Comparison of ENCODE assay signal across 8 cellular contexts in the genomic region with DNA sequence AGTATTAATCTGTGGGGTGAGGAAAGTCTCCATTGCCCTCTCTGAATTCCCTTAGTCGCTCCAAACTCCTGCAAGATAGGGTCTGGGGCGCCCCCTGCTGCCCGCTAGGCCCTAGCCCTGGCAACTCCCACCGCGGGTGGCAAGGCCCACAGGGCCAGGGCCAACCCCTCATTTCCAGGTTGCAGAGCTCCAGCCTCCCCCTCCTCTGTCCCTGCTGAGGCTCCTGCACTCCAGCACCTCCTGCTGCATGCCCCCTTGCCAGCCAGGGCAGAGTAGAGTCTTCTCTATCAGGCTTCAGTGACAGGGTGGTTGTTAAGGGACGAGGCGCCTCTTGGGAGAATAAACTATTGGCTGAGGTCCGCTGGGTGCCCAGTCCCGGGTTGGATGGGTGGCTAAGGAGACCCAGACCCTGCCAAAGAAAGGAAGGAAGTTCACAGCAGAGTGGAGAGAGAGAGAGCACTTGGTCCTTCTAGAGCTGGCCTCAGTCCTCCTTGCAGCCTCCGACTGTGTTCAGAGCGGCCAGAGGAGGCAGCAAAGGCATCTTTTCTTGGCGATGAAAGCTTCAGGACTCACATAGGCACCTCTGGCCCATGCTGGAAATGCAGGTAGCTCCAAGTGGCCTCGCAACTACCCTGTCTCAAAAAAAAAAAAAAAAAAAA. TPM values are rescaled to one million over a fixed set of nuclear protein-coding genes. Genes with fewer than 3 reads are reported as not detected.
A peak's percentile ranks its signal among the peaks of the same experiment; 100 is the strongest.
DNase-seq lines count a peak whose midpoint lies in the region; ATAC-seq and TF ChIP-seq lines count a peak whose summit lies in the region.

No MANE protein-coding gene starts in this region.

- DNase-seq in DMS 273 (lab: John Stamatoyannopoulos, UW; ENCODE audit: unreplicated experiment): peak; percentile 93
- peak; percentile 81 for DNase-seq in Jurkat, Clone E6-1 (ENCODE audit: low read depth, low spot score)
- DNase-seq in SJSA1 (ENCODE audit: low read depth in 1 of 2, low spot score in 2 of 2): peak; percentile 72 to 91
- peak; percentile 79 for DNase-seq in activated gamma-delta T cell treated with Interleukin-2 at 50 U/mL for 16 hours
- peak; percentile 78 for DNase-seq in glomerular visceral epithelial cell (ENCODE audit: extremely low spot score)
- peak; percentile 75 to 89 (median 86) for DNase-seq in ovary
- DNase-seq in thoracic aorta (ENCODE audit: low spot score): no peak

- WGBS in ovary, 3 donors: 18 to 19% (median 18%) methylated on average over 13 of the region's 13 CpGs

- no peaks in the 10 kb centered on the region for H3K36me3 ChIP-seq in SJSA1
- no peaks in the 10 kb centered on the region for H3K36me3 ChIP-seq in ovary
- no peaks in the 10 kb centered on the region for H3K36me3 ChIP-seq in thoracic aorta

- no peaks in the 10 kb centered on the region for H3K27me3 ChIP-seq in SJSA1 (replicated peaks)
- H3K27me3 ChIP-seq in ovary: no peaks in the 10 kb centered on the region
- no peaks in the 10 kb centered on the region for H3K27me3 ChIP-seq in thoracic aorta (replicated peaks; ENCODE audit: insufficient read depth)

- H3K27ac ChIP-seq in SJSA1 (no peak overlapping the region), ovary (no peak overlapping the region), thoracic aorta (peak overlapping the region; percentile 8 to 45)

- TF ChIP-seq CTCF in ovary (IDR thresholded peaks at IDR 0.05): peak in 2 of 3 donors; percentile 66 to 81
- TF ChIP-seq CTCF in thoracic aorta (IDR thresholded peaks at IDR 0.05): peak; percentile 80

- TF ChIP-seq EP300 in ovary (IDR thresholded peaks at IDR 0.05): no peak

- intact Hi-C loops in ovary (cut with DNase I): loop anchor here (2.0 to 10.0 kb wide), 5 partner anchors 282 to 412 kb away; a partner anchor contains a TSS

- H3K9me3 ChIP-seq in SJSA1 (replicated peaks) (no peaks in the 10 kb centered on the region), ovary (no peaks in the 10 kb centered on the region), thoracic aorta (no peaks in the 10 kb centered on the region)

- no peaks in the 10 kb centered on the region for H3K4me1 ChIP-seq in SJSA1 (replicated peaks)
- H3K4me1 ChIP-seq in ovary (ENCODE audit: insufficient read depth): no peaks in the 10 kb centered on the region
- H3K4me1 ChIP-seq in thoracic aorta (ENCODE audit: control insufficient read depth in 1 of 2, low read depth in 2 of 2): peaks cover 6 to 16% of the 10 kb centered on the region in 2 donors

- no peak for TF ChIP-seq POLR2A in ovary (IDR thresholded peaks at IDR 0.05)

- H3K4me3 ChIP-seq in Jurkat, Clone E6-1 (ENCODE audit: low read length): no peak overlapping the region
- H3K4me3 ChIP-seq in SJSA1 (no peak overlapping the region), ovary (no peak overlapping the region), thoracic aorta (peak overlapping the region; percentile 60)

- ATAC-seq in GM21447 (IDR thresholded peaks at IDR 0.05; ENCODE audit: unreplicated experiment) (peak; percentile 75), thoracic aorta (ENCODE audit: insufficient number of reproducible peaks, low FRiP score, low read depth) (peak; percentile 69)

RNA-seq across cellular contexts. Expression of a gene that starts 45.6 kb away (rescaled TPM):
- polyA plus RNA-seq in Jurkat, Clone E6-1 (2012; ENCODE audit: insufficient read depth, insufficient read length): 63.6 TPM
- 115 and 121 TPM in 2 replicates for total RNA-seq in SJSA1 (2014; rRNA removed; shearing (Covaris generic))
- total RNA-seq in ovary (10 to 100 TPM; 19.0 to 56.3 (median 41.8) TPM), thoracic aorta (10 to 100 TPM; 53.7 to 57.4 TPM)
- 10 to 100 TPM; 10.5 to 31.3 TPM for polyA plus RNA-seq in ovary

Comparison
In these comparisons a context has a peak if more than half of its experiments do, and no peak if none do; other contexts are left out.
1. H3K27ac ChIP-seq: peak in thoracic aorta (2 of 2); none in SJSA1 (single experiment) and ovary (0 of 2).